15 cellular contexts compared by ENCODE assay signal in the genomic region with DNA sequence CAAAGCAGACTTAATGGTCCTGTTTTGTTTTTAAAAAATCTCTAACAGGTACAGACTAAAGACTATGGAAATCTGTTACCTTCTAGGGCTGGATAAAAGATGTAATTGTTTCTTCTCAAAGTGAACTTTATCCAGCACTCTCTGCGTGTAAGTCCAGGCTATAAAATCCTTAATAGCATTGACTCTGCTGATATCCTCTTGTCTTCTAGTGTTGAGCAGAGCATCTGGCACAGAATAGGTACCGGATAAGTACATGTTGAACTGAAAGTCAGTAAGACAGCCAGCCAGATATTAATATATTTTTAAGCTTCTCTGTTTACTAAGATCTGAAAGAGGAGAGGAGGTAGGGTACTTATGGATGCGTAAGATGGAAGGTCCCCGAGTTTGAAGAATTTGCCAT.
A peak's percentile ranks its signal among the peaks of the same experiment; 100 is the strongest.
DNase-seq lines count a peak whose midpoint lies in the region; ATAC-seq and TF ChIP-seq lines count a peak whose summit lies in the region.
"Had no signal": no experiment of that assay in that cellular context is flagged by ENCODE, and none has a peak within 500 bp of the region (broad histone marks: within the 10 kb centered on the region; RNA-seq: fewer than 3 reads in every experiment).

No MANE protein-coding gene starts in this region.

- peak; percentile 64 for ATAC-seq in Right ventricle myocardium superior (ENCODE audit: poor library complexity)
- ATAC-seq in left cardiac atrium, result no peak
- no peak for ATAC-seq in GM18867 (IDR thresholded peaks at IDR 0.05; ENCODE audit: unreplicated experiment)
- ATAC-seq: GM23338 had no signal

- DNase-seq in Right ventricle myocardium superior (no peak), left cardiac atrium (no peak), NCI-H524 (lab: John Stamatoyannopoulos, UW) (peak; percentile 4 to 73), esophagus muscularis mucosa (ENCODE audit: extremely low spot score) (peak; percentile 24), transverse colon (no peak)
- DNase-seq: ACHN; BE2C; C1 segment of cervical spinal cord; CD4-positive, CD25-positive, alpha-beta regulatory T cell; CD8-positive, alpha-beta memory T cell; COR-L47; HCEC 1CT had no signal

- 90% methylated on average over 4 of the region's 4 CpGs for WGBS in esophagus muscularis mucosa
- WGBS in transverse colon (ENCODE audit: low coverage in 1 of 2), 2 donors, result 20 to 80% methylated on average over 1 to 4 of the region's 4 CpGs

- TF ChIP-seq CTCF in esophagus muscularis mucosa (IDR thresholded peaks at IDR 0.05), result no peak
- no peak for TF ChIP-seq CTCF in transverse colon (IDR thresholded peaks at IDR 0.05)

- H3K27ac ChIP-seq in esophagus muscularis mucosa (replicated peaks in 1 of 4) (no peak overlapping the region), transverse colon (no peak overlapping the region)
- H3K27ac ChIP-seq: HL-60 had no signal

- TF ChIP-seq POLR2A in esophagus muscularis mucosa (IDR thresholded peaks at IDR 0.05; ENCODE audit: low read depth) (no peak), transverse colon (IDR thresholded peaks at IDR 0.05) (no peak)

- H3K36me3 ChIP-seq in esophagus muscularis mucosa (no peaks in the 10 kb centered on the region), transverse colon (no peaks in the 10 kb centered on the region)
- H3K36me3 ChIP-seq: BE2C had no signal

- H3K4me1 ChIP-seq in esophagus muscularis mucosa (peaks cover 0 to 14% (median 0%) of the 10 kb centered on the region in 4 donors), transverse colon (no peaks in the 10 kb centered on the region)
- H3K4me1 ChIP-seq: BE2C had no signal

- H3K27me3 ChIP-seq in esophagus muscularis mucosa (no peaks in the 10 kb centered on the region), transverse colon (no peaks in the 10 kb centered on the region)
- H3K27me3 ChIP-seq: BE2C had no signal

- in situ Hi-C loops in transverse colon (cut with MboI; ENCODE audit: low pct_ligation_motif_present in 1 of 4, low pct_unique_long_range_greater_than_20kb in 1 of 4, low sequenced_read_pairs in 3 of 4), result no loop called here

- no peak for TF ChIP-seq EP300 in esophagus muscularis mucosa (IDR thresholded peaks at IDR 0.05)
- TF ChIP-seq EP300 in transverse colon (IDR thresholded peaks at IDR 0.05; ENCODE audit: low read depth), result no peak

- H3K4me3 ChIP-seq in esophagus muscularis mucosa, result no peak overlapping the region
- H3K4me3 ChIP-seq in transverse colon, result no peak overlapping the region
- H3K4me3 ChIP-seq: GM23338 had no signal

- intact Hi-C loops in Right ventricle myocardium superior (cut with DNase I), result no loop called here
- intact Hi-C loops in left cardiac atrium (cut with DNase I), result no loop called here
- intact Hi-C loops in esophagus muscularis mucosa (cut with DNase I), result no loop called here
- intact Hi-C loops in transverse colon (cut with DNase I; ENCODE audit: low total_unique reads), result no loop called here

- no peaks in the 10 kb centered on the region for H3K9me3 ChIP-seq in esophagus muscularis mucosa
- H3K9me3 ChIP-seq in transverse colon, result no peaks in the 10 kb centered on the region
- H3K9me3 ChIP-seq: BE2C had no signal

Comparison
In these comparisons a context has a peak if more than half of its experiments do, and no peak if none do; other contexts are left out.
1. DNase-seq: peak in NCI-H524 (2 of 2) and esophagus muscularis mucosa (single experiment); none in Right ventricle myocardium superior (single experiment), left cardiac atrium (single experiment) and transverse colon (single experiment).